In the genomic region with DNA sequence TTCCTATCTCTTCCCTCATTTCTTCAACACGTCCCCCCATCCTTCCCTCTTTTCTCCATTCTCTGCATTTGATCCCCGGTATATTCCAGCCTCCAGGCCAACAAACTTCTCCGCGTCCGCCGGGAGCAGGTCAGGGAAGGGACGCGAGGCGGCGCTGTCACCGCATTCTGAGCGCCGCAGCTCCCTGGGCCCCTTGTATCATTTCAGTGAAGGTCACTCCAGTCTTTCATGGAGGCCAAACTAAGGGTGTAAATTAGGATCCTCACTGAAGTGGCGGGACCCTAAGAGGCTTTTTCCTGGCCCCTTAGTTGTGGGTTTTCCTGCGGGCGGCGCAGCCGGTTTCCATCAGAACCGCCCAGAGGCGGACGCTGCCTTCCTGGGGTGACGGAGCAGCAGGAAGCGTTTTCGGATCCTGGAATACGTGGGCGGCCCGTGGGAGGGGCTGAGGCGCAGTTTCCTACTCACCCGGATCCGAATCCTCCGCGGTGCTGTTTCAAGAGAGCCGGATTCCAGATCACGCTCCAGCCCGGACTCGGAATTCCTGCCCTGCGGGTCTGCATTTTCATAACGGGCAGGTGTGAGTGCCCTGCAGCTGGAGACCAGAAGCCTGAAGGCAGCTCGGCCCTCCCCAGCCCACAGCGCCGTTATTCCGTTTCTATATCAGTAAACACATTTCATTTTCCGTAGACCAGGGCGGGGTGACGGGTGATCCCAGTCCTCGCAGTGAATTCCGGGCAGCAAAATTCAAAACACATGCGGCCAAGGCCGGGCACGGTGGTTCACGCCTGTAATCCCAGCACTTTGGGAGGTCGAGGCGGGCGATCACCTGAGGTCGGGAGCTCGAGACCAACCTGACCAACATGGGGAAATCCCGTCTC, we compare ENCODE assay signal across 8 cellular contexts. TPM values are rescaled to one million over a fixed set of nuclear protein-coding genes. Genes with fewer than 3 reads are reported as not detected.
DNase-seq lines count a peak whose midpoint lies in the region; ATAC-seq and TF ChIP-seq lines count a peak whose summit lies in the region.

No MANE protein-coding gene starts in this region.

- H3K4me2 ChIP-seq in Loucy (ENCODE audit: low read depth, low read length, poor library complexity, severe bottlenecking), result peak overlapping the region; percentile 88

- peak overlapping the region; percentile 90 for H2AFZ ChIP-seq in Loucy (ENCODE audit: low read length)

- H3K4me3 ChIP-seq in Loucy (ENCODE audit: low read length, poor library complexity, severe bottlenecking) (peak overlapping the region; percentile 80), cardiac fibroblast (replicated peaks in 1 of 2; ENCODE audit: low read depth in 2 of 2, low read length in 2 of 2) (peak overlapping the region; percentile 79 to 86), gastrocnemius medialis (peak overlapping the region; percentile 74 to 94 (median 88))

- peaks cover 42% of the 10 kb centered on the region for H3K4me1 ChIP-seq in Loucy (ENCODE audit: insufficient read depth, low read length, poor library complexity, severe bottlenecking)
- peaks cover 23 to 27% of the 10 kb centered on the region in 2 donors for H3K4me1 ChIP-seq in gastrocnemius medialis

- in situ Hi-C loops in gastrocnemius medialis (cut with MboI; ENCODE audit: low sequenced_read_pairs in 4 of 4), result loop anchor here (5.0 kb wide), 1 partner anchor 42 kb away; no protein-coding TSS in a partner anchor

- peaks cover 53% of the 10 kb centered on the region for H3K79me2 ChIP-seq in Loucy (ENCODE audit: insufficient read depth, low read length)

- H3K9me3 ChIP-seq in Loucy (ENCODE audit: insufficient read depth, low read depth, low read length) (no peaks in the 10 kb centered on the region), gastrocnemius medialis (no peaks in the 10 kb centered on the region)

- no peaks in the 10 kb centered on the region for H3K9me2 ChIP-seq in Loucy (replicated peaks; ENCODE audit: low read depth, low read length)

- no peaks in the 10 kb centered on the region for H3K36me3 ChIP-seq in Loucy (ENCODE audit: insufficient read depth, low read length)
- H3K36me3 ChIP-seq in gastrocnemius medialis, result no peaks in the 10 kb centered on the region

- DNase-seq in SIG-M5 treated with dmso at 0.1 percent for 504 hours (lab: John Stamatoyannopoulos, UW; ENCODE audit: unreplicated experiment) (peak; percentile 75), SIG-M5 (lab: John Stamatoyannopoulos, UW) (no peak), cardiac fibroblast (ENCODE audit: low read depth in 2 of 2) (peak; percentile 92 to 94), iPS-NIHi11 (ENCODE audit: low spot score) (peak; percentile 67), gastrocnemius medialis (peak; percentile 80 to 84), NCI-H2171 (lab: John Stamatoyannopoulos, UW) (no peak)

- peak; percentile 78 for ATAC-seq in gastrocnemius medialis

- H3K27ac ChIP-seq in VCaP (peak overlapping the region; percentile 53), gastrocnemius medialis (peak overlapping the region; percentile 93 to 98 (median 96))

- intact Hi-C loops in gastrocnemius medialis (cut with DNase I; ENCODE audit: low total_unique reads), result no loop called here

- H3F3A ChIP-seq in Loucy (ENCODE audit: low read depth), result 0 out of 2 replicates have a peak, but pooled peaks cover 7% of the 10 kb centered on the region

- H3K27me3 ChIP-seq in Loucy (ENCODE audit: insufficient read depth, low read length, poor library complexity, severe bottlenecking) (no peaks in the 10 kb centered on the region), gastrocnemius medialis (no peaks in the 10 kb centered on the region)

- TF ChIP-seq POLR2A in gastrocnemius medialis (IDR thresholded peaks at IDR 0.05), result peak; percentile 45 to 60

- peaks cover 15% of the 10 kb centered on the region for H4K20me1 ChIP-seq in Loucy (ENCODE audit: insufficient read depth, low read length, poor library complexity, severe bottlenecking)

- H3K9ac ChIP-seq in Loucy (ENCODE audit: low read depth, low read length, poor library complexity, severe bottlenecking), result peak overlapping the region; percentile 88

- peak; percentile 94 for TF ChIP-seq CTCF in Loucy (conservative IDR thresholded peaks at IDR 0.05; ENCODE audit: low read length)
- TF ChIP-seq CTCF in VCaP (conservative IDR thresholded peaks at IDR 0.05), result peak; percentile 88
- peak; percentile 95 for TF ChIP-seq CTCF in cardiac fibroblast (IDR thresholded peaks at IDR 0.05; ENCODE audit: low read depth, low read length)
- peak; percentile 81 to 95 (median 86) for TF ChIP-seq CTCF in gastrocnemius medialis (IDR thresholded peaks at IDR 0.05 in 4 of 5, conservative IDR thresholded peaks at IDR 0.05 in 1 of 5)

RNA-seq across cellular contexts. Expression of gene MICA, which starts 3.6 kb away (rescaled TPM):
- total RNA-seq in gastrocnemius medialis, result 1 to 10 TPM in 3 of 4 donors, under 1 TPM in 1; 0.17 to 7.8 (median 5.0) TPM

RNA-seq across cellular contexts. Expression of gene HLA-B, which starts 42.8 kb away (rescaled TPM):
- 100 to 1,000 TPM; 182 to 300 (median 192) TPM for total RNA-seq in gastrocnemius medialis

Comparison
In these comparisons a context has a peak if more than half of its experiments do, and no peak if none do; other contexts are left out.
1. DNase-seq: peak in SIG-M5 treated with dmso at 0.1 percent for 504 hours (single experiment), cardiac fibroblast (2 of 2), iPS-NIHi11 (single experiment) and gastrocnemius medialis (2 of 2); none in SIG-M5 (single experiment) and NCI-H2171 (single experiment).
2. Peak in every context shown above with its lines, with median percentiles within 50 percentile points of each other: H3K4me3 ChIP-seq and CTCF ChIP-seq.